Comparison of ENCODE assay signal across 22 cellular contexts in the genomic region with DNA sequence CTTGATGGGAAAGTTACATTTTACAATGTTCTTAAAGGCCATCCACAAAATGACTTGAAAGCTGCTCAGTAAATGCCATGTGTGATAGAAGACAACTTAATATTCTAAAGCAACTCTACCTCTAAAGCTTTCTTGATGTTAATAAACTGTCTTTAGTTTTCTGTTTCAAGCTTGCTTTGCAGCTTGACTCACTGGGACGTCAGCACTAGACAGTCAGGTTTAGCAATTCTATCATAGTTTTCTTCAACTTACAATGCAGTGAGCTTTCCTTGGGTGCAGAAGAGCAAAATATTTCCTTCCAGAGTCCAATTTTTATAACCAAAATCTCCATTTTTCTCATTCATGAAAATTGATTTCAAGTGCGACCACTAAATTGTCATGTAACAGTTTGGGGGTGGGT.
DNase-seq lines count a peak whose midpoint lies in the region; ATAC-seq and TF ChIP-seq lines count a peak whose summit lies in the region.
"Had no signal": no experiment of that assay in that cellular context is flagged by ENCODE, and none has a peak within 500 bp of the region (broad histone marks: within the 10 kb centered on the region; RNA-seq: fewer than 3 reads in every experiment).

No MANE protein-coding gene starts in this region.

- H3K36me3 Mint-ChIP-seq in WTC11, result no peaks in the 10 kb centered on the region
- H3K36me3 Mint-ChIP-seq: CD4-positive, CD25-positive, alpha-beta regulatory T cell; CD8-positive, alpha-beta T cell had no signal

- H3K9me3 Mint-ChIP-seq in WTC11, result no peaks in the 10 kb centered on the region
- H3K9me3 Mint-ChIP-seq: CD4-positive, CD25-positive, alpha-beta regulatory T cell; CD8-positive, alpha-beta T cell; GM23338; H9 had no signal

- no peak overlapping the region for H3K4me3 ChIP-seq in GM23248
- no peak overlapping the region for H3K4me3 ChIP-seq in epithelial cell of esophagus (ENCODE audit: low read length)
- H3K4me3 ChIP-seq in left ventricle myocardium inferior, result no peak overlapping the region
- H3K4me3 ChIP-seq: A549, BLaER1, GM23338 had no signal

- H4K20me1 ChIP-seq in GM23248 (ENCODE audit: insufficient read depth), result no peaks in the 10 kb centered on the region
- H4K20me1 ChIP-seq: BLaER1 had no signal

- H3K4me1 ChIP-seq in GM23248 (ENCODE audit: insufficient read depth) (peaks cover 10% of the 10 kb centered on the region; the same call in 1 of the 2 replicates), left ventricle myocardium inferior (no peaks in the 10 kb centered on the region)
- H3K4me1 ChIP-seq: A549, BLaER1 had no signal

- in situ Hi-C loops in GM23248 (cut with MboI), result no loop called here

- POLR2A ChIA-PET in WTC11 (lab: Charles Lee), result no interaction called here

- intact Hi-C loops in left ventricle myocardium inferior (cut with micrococcal nuclease), result no loop called here

- no peaks in the 10 kb centered on the region for H3K27me3 Mint-ChIP-seq in WTC11 (ENCODE audit: low read depth)

- no peak overlapping the region for H3K27ac Mint-ChIP-seq in WTC11
- H3K27ac Mint-ChIP-seq: B cell; CD4-positive, CD25-positive, alpha-beta regulatory T cell; CD8-positive, alpha-beta T cell; GM23338; H9 had no signal

- H3K27ac ChIP-seq in 22Rv1 (peak overlapping the region; percentile 54), GM23248 (no peak overlapping the region), left ventricle myocardium inferior (replicated peaks) (no peak overlapping the region)
- H3K27ac ChIP-seq: A549, BLaER1, C4-2B had no signal

- no peak overlapping the region for H2AFZ ChIP-seq in GM23248
- H2AFZ ChIP-seq: GM23338 had no signal

- no peaks in the 10 kb centered on the region for H3F3A ChIP-seq in GM23248 (ENCODE audit: insufficient read depth)

- H3K9me3 ChIP-seq in GM23248 (ENCODE audit: low read depth) (no peaks in the 10 kb centered on the region), left ventricle myocardium inferior (replicated peaks) (no peaks in the 10 kb centered on the region)
- H3K9me3 ChIP-seq: A549, BLaER1 had no signal

- H3K4me1 Mint-ChIP-seq in WTC11, result peaks cover 4% of the 10 kb centered on the region
- H3K4me1 Mint-ChIP-seq: B cell; CD4-positive, CD25-positive, alpha-beta regulatory T cell had no signal

- no peaks in the 10 kb centered on the region for H3K9me2 ChIP-seq in GM23248 (ENCODE audit: insufficient read depth)

- H3K27me3 ChIP-seq in GM23248 (replicated peaks; ENCODE audit: insufficient read depth) (no peaks in the 10 kb centered on the region), left ventricle myocardium inferior (ENCODE audit: low read depth) (no peaks in the 10 kb centered on the region)
- H3K27me3 ChIP-seq: BLaER1 had no signal

- ATAC-seq in WTC11 (no peak), GM19395 (IDR thresholded peaks at IDR 0.05; ENCODE audit: unreplicated experiment) (no peak), HG03095 (IDR thresholded peaks at IDR 0.05; ENCODE audit: unreplicated experiment) (no peak)
- ATAC-seq: A549; CD8-positive, alpha-beta T cell; GM23338; HCT116 had no signal

- DNase-seq in GM23248 (peak; percentile 59), epithelial cell of esophagus (ENCODE audit: low read depth) (peak; percentile 17), fibroblast of peridontal ligament (ENCODE audit: extremely low read depth) (peak; percentile 33), left ventricle myocardium inferior (no peak), WTC11 (ENCODE audit: low spot score) (no peak)
- DNase-seq: 8988T; ACHN; CD4-positive, CD25-positive, alpha-beta regulatory T cell; CD8-positive, alpha-beta T cell; DMS 273 treated with DMSO at 0.1 percent for 48 hours; DMS79 treated with DMSO at 0.1 percent for 48 hours; GF-D8; H9 had no signal

- CTCF ChIA-PET in WTC11 (lab: Charles Lee), result interaction anchor here (1.4 kb wide), 1 partner anchor 95 kb away, joined by 3 read pairs; no protein-coding TSS in a partner anchor

- H3K36me3 ChIP-seq in GM23248 (ENCODE audit: low read depth) (no peaks in the 10 kb centered on the region), left ventricle myocardium inferior (no peaks in the 10 kb centered on the region)
- H3K36me3 ChIP-seq: BLaER1 had no signal

- WGBS in GM23248 (ENCODE audit: low coverage in 1 of 2, low lambda C conversion rate in 2 of 2, missing lambda C conversion rate in 2 of 2), 2 experiments, result 66 to 70% methylated on average over 2 of the region's 2 CpGs

- no peak overlapping the region for H3K4me3 Mint-ChIP-seq in WTC11
- H3K4me3 Mint-ChIP-seq: B cell; CD4-positive, CD25-positive, alpha-beta regulatory T cell; CD8-positive, alpha-beta T cell; GM23338; H9 had no signal

- no peak overlapping the region for H3K4me2 ChIP-seq in GM23248 (ENCODE audit: unreplicated experiment)
- H3K4me2 ChIP-seq: A549, BLaER1, GM23338 had no signal

- H3K79me2 ChIP-seq in GM23248 (ENCODE audit: insufficient read depth), result no peaks in the 10 kb centered on the region

- no peak overlapping the region for H3K9ac ChIP-seq in GM23248
- H3K9ac ChIP-seq: BLaER1 had no signal

- TF ChIP-seq CTCF in 22Rv1 (IDR thresholded peaks at IDR 0.05), result no peak
- no peak for TF ChIP-seq CTCF in epithelial cell of esophagus (IDR thresholded peaks at IDR 0.05; ENCODE audit: insufficient read depth, low read depth, low read length, missing control alignments)
- TF ChIP-seq CTCF in left ventricle myocardium inferior (IDR thresholded peaks at IDR 0.05; ENCODE audit: borderline replicate concordance), result no peak
- no peak for TF ChIP-seq CTCF in WTC11 (IDR thresholded peaks at IDR 0.05)

TF ChIP-seq in WTC11, 78 proteins besides CTCF, POLR2A, EP300 and RAD21:
- TF ChIP-seq TP53 (CRISPR knock-in tag; IDR thresholded peaks at IDR 0.05) (no peak), MYBL2 (CRISPR knock-in tag; IDR thresholded peaks at IDR 0.05) (no peak), FOXP1 (CRISPR knock-in tag; IDR thresholded peaks at IDR 0.05; ENCODE audit: borderline replicate concordance) (no peak), CREB1 (CRISPR knock-in tag; IDR thresholded peaks at IDR 0.05) (no peak), ZNF263 (CRISPR knock-in tag; IDR thresholded peaks at IDR 0.05; ENCODE audit: low read depth) (no peak)
- TF ChIP-seq, protein P1, sequence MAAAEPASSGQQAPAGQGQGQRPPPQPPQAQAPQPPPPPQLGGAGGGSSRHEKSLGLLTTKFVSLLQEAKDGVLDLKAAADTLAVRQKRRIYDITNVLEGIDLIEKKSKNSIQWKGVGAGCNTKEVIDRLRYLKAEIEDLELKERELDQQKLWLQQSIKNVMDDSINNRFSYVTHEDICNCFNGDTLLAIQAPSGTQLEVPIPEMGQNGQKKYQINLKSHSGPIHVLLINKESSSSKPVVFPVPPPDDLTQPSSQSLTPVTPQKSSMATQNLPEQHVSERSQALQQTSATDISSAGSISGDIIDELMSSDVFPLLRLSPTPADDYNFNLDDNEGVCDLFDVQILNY (CRISPR knock-in tag; IDR thresholded peaks at IDR 0.05), result no peak
TF ChIP-seq in WTC11: peak in this region for 0.

Comparison
In these comparisons a context has a peak if more than half of its experiments do, and no peak if none do; other contexts are left out.
1. DNase-seq: peak in GM23248 (single experiment), epithelial cell of esophagus (single experiment) and fibroblast of peridontal ligament (single experiment); none in left ventricle myocardium inferior (single experiment) and WTC11 (single experiment).